Comparison of ENCODE assay signal across 4 cellular contexts in genomic region chr1:161639193-161639592, GRCh38. TPM values are rescaled to one million over a fixed set of nuclear protein-coding genes. Genes with fewer than 3 reads are reported as not detected.
"Had no signal": no experiment of that assay in that cellular context is flagged by ENCODE, and none has a peak within 500 bp of the region (broad histone marks: within the 10 kb centered on the region; RNA-seq: fewer than 3 reads in every experiment).

No MANE protein-coding gene starts in this region.

RNA-seq across cellular contexts. Expression of gene FCGR3B, which starts 8.2 kb away (rescaled TPM):
- total RNA-seq: LHCN-M2, MCF 10A, NCI-H460 had no signal

RNA-seq across cellular contexts. Expression of gene FCGR2B, which starts 23.8 kb away (rescaled TPM):
- total RNA-seq: LHCN-M2, M059J, MCF 10A, NCI-H460 had no signal
